25 cellular contexts compared by ENCODE assay signal in genomic region chr9:98144076-98144475, GRCh38. TPM values are rescaled to one million over a fixed set of nuclear protein-coding genes. Genes with fewer than 3 reads are reported as not detected.
A peak's percentile ranks its signal among the peaks of the same experiment; 100 is the strongest.
DNase-seq lines count a peak whose midpoint lies in the region; ATAC-seq and TF ChIP-seq lines count a peak whose summit lies in the region.
"Had no signal": no experiment of that assay in that cellular context is flagged by ENCODE, and none has a peak within 500 bp of the region (broad histone marks: within the 10 kb centered on the region; RNA-seq: fewer than 3 reads in every experiment).

No MANE protein-coding gene starts in this region.

- H3K27ac Mint-ChIP-seq in central memory CD8-positive, alpha-beta T cell (ENCODE audit: low read depth) = peak overlapping the region; percentile 33
- peak overlapping the region in 2 of 7 donors; percentile 68 to 79 for H3K27ac Mint-ChIP-seq in CD14-positive monocyte
- H3K27ac Mint-ChIP-seq: activated CD4-positive, alpha-beta T cell treated with anti-CD3 and anti-CD28 coated beads for 36 hours; brain; memory B cell; T-helper 2 cell treated with Interferon-gamma antibody and Interleukin-4, amounts not matched to agents 5 μg/mL and 100 μg/mL, for 36 hours had no signal

- DNase-seq in Peyer's patch (peak in 2 of 3 donors; percentile 70 to 83), mesenteric fat pad (ENCODE audit: low spot score) (peak; percentile 16), stomach (peak; percentile 48), HEK293T (ENCODE audit: extremely low spot score) (no peak), CD14-positive monocyte (ENCODE audit: low spot score) (no peak)
- DNase-seq in central memory CD8-positive, alpha-beta T cell (ENCODE audit: low spot score in 2 of 2) = no peak
- DNase-seq: activated CD4-positive, alpha-beta T cell treated with anti-CD3 and anti-CD28 coated beads for 36 hours; activated gamma-delta T cell treated with Interleukin-2 at 50 U/mL for 16 hours; adrenal gland; C1 segment of cervical spinal cord; hippocampal formation; naive thymus-derived CD8-positive, alpha-beta T cell; NCI-H2081 treated with DMSO at 0.1 percent for 48 hours; retina; stimulated activated CD4-positive, alpha-beta T cell treated with anti-CD3 and anti-CD28 coated beads, Interleukin-2, amount 100 ng/mL, for 24 hours; upper lobe of left lung had no signal

- H3K27me3 ChIP-seq in Peyer's patch = no peaks in the 10 kb centered on the region
- no peaks in the 10 kb centered on the region for H3K27me3 ChIP-seq in stomach
- H3K27me3 ChIP-seq: adrenal gland, upper lobe of left lung had no signal

- no peaks in the 10 kb centered on the region for H3K9me3 ChIP-seq in Peyer's patch
- H3K9me3 ChIP-seq in stomach = no peaks in the 10 kb centered on the region
- H3K9me3 ChIP-seq: adrenal gland, upper lobe of left lung had no signal

- H3K36me3 ChIP-seq in Peyer's patch (peaks cover 0 to 8% (median 0%) of the 10 kb centered on the region in 3 donors), stomach (no peaks in the 10 kb centered on the region)
- H3K36me3 ChIP-seq: adrenal gland, upper lobe of left lung had no signal

- no peak for ATAC-seq in central memory CD8-positive, alpha-beta T cell (replicated peaks; ENCODE audit: extremely low read depth, poor library complexity, severe bottlenecking)
- ATAC-seq in GM18517 (IDR thresholded peaks at IDR 0.05; ENCODE audit: unreplicated experiment) = no peak
- ATAC-seq: activated CD4-positive, alpha-beta T cell treated with anti-CD3 and anti-CD28 coated beads for 36 hours; HCT116; K562; naive thymus-derived CD8-positive, alpha-beta T cell; Right ventricle myocardium inferior had no signal

- TF ChIP-seq EP300 in stomach (IDR thresholded peaks at IDR 0.05) = no peak

- peak overlapping the region in 3 of 4 donors; percentile 85 to 95 (median 92) for H3K27ac ChIP-seq in Peyer's patch
- peak overlapping the region in 4 of 5 donors; percentile 77 to 92 (median 86) for H3K27ac ChIP-seq in stomach
- H3K27ac ChIP-seq: skin epidermis had no signal

- H3K4me3 Mint-ChIP-seq in central memory CD8-positive, alpha-beta T cell = no peak overlapping the region
- H3K4me3 Mint-ChIP-seq in CD14-positive monocyte = no peak overlapping the region
- H3K4me3 Mint-ChIP-seq: activated CD4-positive, alpha-beta T cell treated with anti-CD3 and anti-CD28 coated beads for 36 hours; brain; memory B cell; naive thymus-derived CD8-positive, alpha-beta T cell; T-helper 2 cell treated with Interferon-gamma antibody and Interleukin-4, amounts not matched to agents 5 μg/mL and 100 μg/mL, for 36 hours had no signal

- H3K36me3 Mint-ChIP-seq in central memory CD8-positive, alpha-beta T cell (ENCODE audit: insufficient read depth) = peaks cover 2% of the 10 kb centered on the region
- H3K36me3 Mint-ChIP-seq in CD14-positive monocyte = peaks cover 8 to 33% of the 10 kb centered on the region in 2 donors
- H3K36me3 Mint-ChIP-seq: brain, memory B cell had no signal

- CTCF ChIA-PET in HEK293T (lab: Yijun Ruan, JAX) = no interaction called here

- no peaks in the 10 kb centered on the region for H3K9me3 Mint-ChIP-seq in central memory CD8-positive, alpha-beta T cell
- no peaks in the 10 kb centered on the region for H3K9me3 Mint-ChIP-seq in CD14-positive monocyte
- H3K9me3 Mint-ChIP-seq: brain; memory B cell; naive thymus-derived CD8-positive, alpha-beta T cell; T-helper 2 cell treated with Interferon-gamma antibody and Interleukin-4, amounts not matched to agents 5 μg/mL and 100 μg/mL, for 36 hours had no signal

- POLR2A ChIA-PET in HEK293T (lab: Yijun Ruan, JAX) = no interaction called here

- H3K4me3 ChIP-seq in Peyer's patch = no peak overlapping the region
- H3K4me3 ChIP-seq in stomach = no peak overlapping the region
- H3K4me3 ChIP-seq: adrenal gland, GM12878, K562, skin epidermis, upper lobe of left lung had no signal

- H3K4me1 ChIP-seq in Peyer's patch (peaks cover 5 to 46% (median 21%) of the 10 kb centered on the region in 4 donors), stomach (peaks cover 28 to 48% (median 40%) of the 10 kb centered on the region in 4 donors)

- intact Hi-C loops in stomach (cut with DNase I; ENCODE audit: low total_unique reads) = no loop called here
- intact Hi-C loops in CD14-positive monocyte (cut with micrococcal nuclease) = no loop called here

- peak in 1 of 2 donors; percentile 34 for TF ChIP-seq POLR2A in Peyer's patch (IDR thresholded peaks at IDR 0.05)
- no peak for TF ChIP-seq POLR2A in stomach (IDR thresholded peaks at IDR 0.05)

- no peak for TF ChIP-seq CTCF in Peyer's patch (IDR thresholded peaks at IDR 0.05)
- TF ChIP-seq CTCF in stomach (IDR thresholded peaks at IDR 0.05) = no peak
- no peak for TF ChIP-seq CTCF in CD14-positive monocyte (IDR thresholded peaks at IDR 0.05)

- peaks cover 12% of the 10 kb centered on the region for H3K4me1 Mint-ChIP-seq in central memory CD8-positive, alpha-beta T cell
- peaks cover 39% of the 10 kb centered on the region for H3K4me1 Mint-ChIP-seq in CD14-positive monocyte
- H3K4me1 Mint-ChIP-seq: activated CD4-positive, alpha-beta T cell treated with anti-CD3 and anti-CD28 coated beads for 36 hours had no signal

- WGBS in stomach, 5 donors = 58 to 75% (median 59%) methylated on average over 4 of the region's 4 CpGs

- no peaks in the 10 kb centered on the region for H3K27me3 Mint-ChIP-seq in central memory CD8-positive, alpha-beta T cell
- no peaks in the 10 kb centered on the region for H3K27me3 Mint-ChIP-seq in CD14-positive monocyte (ENCODE audit: low read depth in 3 of 3)
- H3K27me3 Mint-ChIP-seq: activated CD4-positive, alpha-beta T cell treated with anti-CD3 and anti-CD28 coated beads for 36 hours; brain; memory B cell; naive thymus-derived CD8-positive, alpha-beta T cell had no signal

TF ChIP-seq in HEK293T, 16 proteins besides CTCF, POLR2A, EP300 and RAD21:
- no peak for TF ChIP-seq LEF1 (IDR thresholded peaks at IDR 0.05; ENCODE audit: borderline replicate concordance)
- TF ChIP-seq L3MBTL2 (conservative IDR thresholded peaks at IDR 0.05) = no peak
- no peak for TF ChIP-seq SP1 (IDR thresholded peaks at IDR 0.05)
- TF ChIP-seq TARDBP (IDR thresholded peaks at IDR 0.05) = no peak
- TF ChIP-seq FOXM1 (IDR thresholded peaks at IDR 0.05; ENCODE audit: borderline replicate concordance) = no peak
- TF ChIP-seq PKNOX1 (IDR thresholded peaks at IDR 0.05) = no peak
- no peak for TF ChIP-seq FOXK2 (IDR thresholded peaks at IDR 0.05)
- TF ChIP-seq ZNF384 (IDR thresholded peaks at IDR 0.05) = no peak
- no peak for TF ChIP-seq CTBP1 (IDR thresholded peaks at IDR 0.05; ENCODE audit: borderline replicate concordance)
- TF ChIP-seq HDGF (IDR thresholded peaks at IDR 0.05; ENCODE audit: borderline replicate concordance) = no peak
- no peak for TF ChIP-seq NFRKB (IDR thresholded peaks at IDR 0.05)
- no peak for TF ChIP-seq ARNT (IDR thresholded peaks at IDR 0.05)
- TF ChIP-seq BHLHE40 (IDR thresholded peaks at IDR 0.05; ENCODE audit: borderline replicate concordance) = no peak
- no peak for TF ChIP-seq SUZ12 (IDR thresholded peaks at IDR 0.05)
- TF ChIP-seq FOXA1 (IDR thresholded peaks at IDR 0.05) = no peak
- no peak for TF ChIP-seq ELF4 (IDR thresholded peaks at IDR 0.05)

RNA-seq across cellular contexts. Expression of gene TRIM14, which starts 25.1 kb away (rescaled TPM):
- total RNA-seq in Peyer's patch = 100 to 1,000 TPM in 1 of 4 donors, 10 to 100 TPM in 3; 61.1 to 101 (median 72.0) TPM
- total RNA-seq in mesenteric fat pad = 13.8 TPM
- total RNA-seq in stomach = 100 to 1,000 TPM in 1 of 5 donors, 10 to 100 TPM in 3, 1 to 10 TPM in 1; 7.7 to 249 (median 17.4) TPM
- polyA plus RNA-seq in stomach = 1 to 10 TPM; 4.7 to 6.1 (median 6.0) TPM
- polyA plus RNA-seq in CD14-positive monocyte = 10 to 100 TPM; 23.0 to 28.5 TPM

RNA-seq across cellular contexts. Expression of gene CORO2A, which starts 48.4 kb away (rescaled TPM):
- total RNA-seq in Peyer's patch (10 to 100 TPM; 15.7 to 99.6 (median 91.9) TPM), mesenteric fat pad (2.5 TPM), stomach (10 to 100 TPM in 4 of 5 donors, 1 to 10 TPM in 1; 4.5 to 26.7 (median 11.3) TPM)
- polyA plus RNA-seq in stomach (10 to 100 TPM in 1 of 3 donors, 1 to 10 TPM in 2; 2.8 to 10.8 (median 7.3) TPM), CD14-positive monocyte (1 to 10 TPM; 2.1 to 3.5 TPM)

Comparison
In these comparisons a context has a peak if more than half of its experiments do, and no peak if none do; other contexts are left out.
1. DNase-seq: peak in Peyer's patch (2 of 3), mesenteric fat pad (single experiment) and stomach (single experiment); none in central memory CD8-positive, alpha-beta T cell (0 of 2), HEK293T (single experiment) and CD14-positive monocyte (single experiment).